Comparison of ENCODE assay signal across 8 cellular contexts in the genomic region with DNA sequence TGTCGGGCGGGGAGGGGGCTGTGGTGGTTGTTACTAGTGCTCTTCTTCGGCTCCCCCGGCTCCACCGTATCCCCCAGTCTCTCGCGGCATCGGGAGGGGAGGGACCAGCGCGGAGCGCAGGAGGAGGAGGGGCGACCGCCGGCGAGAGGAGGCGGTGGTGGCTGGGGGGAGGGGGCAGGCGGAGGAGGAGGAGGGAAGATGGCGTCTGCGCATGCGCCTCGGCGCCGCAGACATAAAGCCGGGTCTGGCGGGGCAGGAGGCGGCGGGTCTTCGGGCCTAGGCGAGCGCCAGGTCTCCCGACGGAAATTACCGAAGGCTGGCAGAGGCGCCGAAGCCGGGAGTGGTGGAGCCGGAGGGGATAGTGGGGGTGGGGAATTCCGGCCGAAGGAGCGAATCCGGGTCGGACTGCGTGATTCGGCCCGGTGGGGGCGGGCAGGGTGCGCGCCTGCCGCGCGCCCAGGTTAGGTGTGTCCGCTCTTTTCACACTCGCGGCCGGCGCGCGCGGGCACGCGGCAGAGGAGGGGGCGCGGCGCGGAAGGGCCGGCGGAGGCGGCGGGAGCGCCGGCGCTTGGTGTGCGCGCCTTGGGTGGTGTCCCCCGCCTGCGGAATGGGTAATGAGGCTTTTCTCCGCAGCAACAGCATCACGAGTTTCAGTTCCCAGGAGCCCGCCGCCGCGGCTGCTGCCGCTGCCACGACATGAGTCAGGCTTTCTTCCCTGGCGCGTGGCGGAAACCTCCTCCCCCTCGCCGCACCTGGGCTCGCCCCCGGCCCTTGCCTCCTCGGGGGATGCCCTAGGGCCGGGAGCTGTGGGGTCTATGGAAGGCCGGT. TPM values are rescaled to one million over a fixed set of nuclear protein-coding genes. Genes with fewer than 3 reads are reported as not detected.
DNase-seq lines count a peak whose midpoint lies in the region; ATAC-seq, FAIRE-seq and TF ChIP-seq lines count a peak whose summit lies in the region.

No MANE protein-coding gene starts in this region.

- intact Hi-C loops in naive thymus-derived CD4-positive, alpha-beta T cell (cut with micrococcal nuclease) = loop anchor here (1.0 to 10.0 kb wide), 28 partner anchors 37 to 1975 kb away; partner anchors contain the start of genes GPALPP1 (in 2 of the 2), NUFIP1 (in 2 of the 2), TPT1 (in 2 of the 2) and COG3 (in 1 of the 2)

- peaks cover 0 to 56% (median 0%) of the 10 kb centered on the region in 5 donors for H3K27me3 Mint-ChIP-seq in naive thymus-derived CD4-positive, alpha-beta T cell
- H3K27me3 Mint-ChIP-seq in stimulated activated memory B cell treated with anti-CD40 and anti-IgM and Interleukin-4, amounts not matched to agents 10 μg/mL and 1 μg/mL and 100 μg/mL, for 72 hours = no peaks in the 10 kb centered on the region

- no peaks in the 10 kb centered on the region for H3K9me3 ChIP-seq in Karpas-422 (ENCODE audit: low read length)
- H3K9me3 ChIP-seq in fibroblast of lung (ENCODE audit: control insufficient read depth, insufficient read depth, low read depth, low read length) = no peaks in the 10 kb centered on the region
- no peaks in the 10 kb centered on the region for H3K9me3 ChIP-seq in naive thymus-derived CD4-positive, alpha-beta T cell (ENCODE audit: control insufficient read depth in 2 of 3, low read length in 3 of 3)

- H3K4me1 Mint-ChIP-seq in naive thymus-derived CD4-positive, alpha-beta T cell = peaks cover 31 to 40% (median 38%) of the 10 kb centered on the region in 7 donors
- peaks cover 44% of the 10 kb centered on the region for H3K4me1 Mint-ChIP-seq in stimulated activated memory B cell treated with anti-CD40 and anti-IgM and Interleukin-4, amounts not matched to agents 10 μg/mL and 1 μg/mL and 100 μg/mL, for 72 hours

- CTCF ChIA-PET in naive thymus-derived CD4-positive, alpha-beta T cell (lab: Charles Lee) = no interaction called here

- POLR2A ChIA-PET in naive thymus-derived CD4-positive, alpha-beta T cell (lab: Charles Lee) = interaction anchor here (0.6 to 1.1 kb wide), 2 partner anchors 19 to 342 kb away, joined by 3 to 4 read pairs; no protein-coding TSS in a partner anchor

- H3K27me3 ChIP-seq in Karpas-422 (ENCODE audit: low read length) = no peaks in the 10 kb centered on the region; the same call in 1 of the 2 replicates
- no peaks in the 10 kb centered on the region for H3K27me3 ChIP-seq in fibroblast of lung (ENCODE audit: control insufficient read depth, insufficient read depth, low read length)
- no peaks in the 10 kb centered on the region for H3K27me3 ChIP-seq in naive thymus-derived CD4-positive, alpha-beta T cell (ENCODE audit: control insufficient read depth in 2 of 2, insufficient read depth in 2 of 2, low read length in 2 of 2)

- DNase-seq in DMS79 treated with DMSO at 0.1 percent for 48 hours (lab: John Stamatoyannopoulos, UW) = peak; percentile 85
- peak; percentile 96 for DNase-seq in Karpas-422
- peak; percentile 83 for DNase-seq in RCC 7860 (ENCODE audit: low spot score)
- peak; percentile 91 to 93 for DNase-seq in activated T-helper 1 cell treated with anti-CD3 and anti-CD28 coated beads, Interleukin-2, amount 50 U/mL, for 16 hours (ENCODE audit: low read depth in 1 of 2, low spot score in 1 of 2)
- peak; percentile 93 to 97 for DNase-seq in fibroblast of lung (ENCODE audit: low read depth in 2 of 2)
- DNase-seq in naive thymus-derived CD4-positive, alpha-beta T cell = peak; percentile 91 to 95 (median 94)

- H3K36me3 ChIP-seq in Karpas-422 (ENCODE audit: insufficient read depth, low read length) (no peaks in the 10 kb centered on the region), fibroblast of lung (ENCODE audit: control insufficient read depth, insufficient read depth, low read length) (peaks cover 10% of the 10 kb centered on the region)
- peaks cover 0 to 12% (median 0%) of the 10 kb centered on the region in 3 experiments for H3K36me3 ChIP-seq in naive thymus-derived CD4-positive, alpha-beta T cell (ENCODE audit: control insufficient read depth in 2 of 3, insufficient read depth in 3 of 3, low read length in 3 of 3)

- H2AFZ ChIP-seq in Karpas-422 (ENCODE audit: low read length) = peak overlapping the region; percentile 99
- peak overlapping the region; percentile 62 for H2AFZ ChIP-seq in fibroblast of lung (ENCODE audit: low read length)

- peak overlapping the region; percentile 87 for H3K4me3 ChIP-seq in Karpas-422 (ENCODE audit: low read length)
- peak overlapping the region; percentile 66 to 88 (median 80) for H3K4me3 ChIP-seq in fibroblast of lung (replicated peaks in 1 of 4; ENCODE audit: control extremely low read depth in 1 of 4, insufficient read depth in 1 of 4, low read depth in 3 of 4, low read length in 4 of 4)
- H3K4me3 ChIP-seq in naive thymus-derived CD4-positive, alpha-beta T cell (ENCODE audit: low read length) = peak overlapping the region; percentile 66

- H3K9me2 ChIP-seq in Karpas-422 (replicated peaks; ENCODE audit: insufficient read depth, low read length) = no peaks in the 10 kb centered on the region

- H3K27ac ChIP-seq in Karpas-422 (ENCODE audit: low read length) = 0 out of 2 replicates have a peak overlapping the region, but pooled peaks have one; percentile 19
- peak overlapping the region; percentile 84 for H3K27ac ChIP-seq in fibroblast of lung (ENCODE audit: insufficient read depth, low read length)
- peak overlapping the region; percentile 84 for H3K27ac ChIP-seq in naive thymus-derived CD4-positive, alpha-beta T cell (ENCODE audit: low read depth, low read length)

- H3K79me2 ChIP-seq in Karpas-422 (ENCODE audit: low read length) (no peaks in the 10 kb centered on the region), fibroblast of lung (ENCODE audit: control insufficient read depth, insufficient read depth, low read length) (peaks cover 41% of the 10 kb centered on the region)

- FAIRE-seq in RCC 7860 (lab: Jason Lieb, UNC) = no peak

- peak overlapping the region; percentile 74 to 95 (median 93) for H3K27ac Mint-ChIP-seq in naive thymus-derived CD4-positive, alpha-beta T cell
- peak overlapping the region; percentile 97 for H3K27ac Mint-ChIP-seq in stimulated activated memory B cell treated with anti-CD40 and anti-IgM and Interleukin-4, amounts not matched to agents 10 μg/mL and 1 μg/mL and 100 μg/mL, for 72 hours

- H3K36me3 Mint-ChIP-seq in naive thymus-derived CD4-positive, alpha-beta T cell = peaks cover 0 to 19% (median 7%) of the 10 kb centered on the region in 5 donors
- peaks cover 18% of the 10 kb centered on the region for H3K36me3 Mint-ChIP-seq in stimulated activated memory B cell treated with anti-CD40 and anti-IgM and Interleukin-4, amounts not matched to agents 10 μg/mL and 1 μg/mL and 100 μg/mL, for 72 hours

- H3K4me2 ChIP-seq in Karpas-422 (ENCODE audit: low read depth, low read length, poor library complexity, severe bottlenecking) (peak overlapping the region; percentile 96), fibroblast of lung (ENCODE audit: extremely low read depth, insufficient read depth, low read length) (peak overlapping the region; percentile 76)

- peak overlapping the region; percentile 79 for H3K9ac ChIP-seq in Karpas-422 (ENCODE audit: low read length)
- H3K9ac ChIP-seq in fibroblast of lung (ENCODE audit: insufficient read depth, low read length) = peak overlapping the region; percentile 91

- ATAC-seq in GM21825 (IDR thresholded peaks at IDR 0.05; ENCODE audit: unreplicated experiment) = peak; percentile 57
- ATAC-seq in naive thymus-derived CD4-positive, alpha-beta T cell = peak; percentile 85
- ATAC-seq in stimulated activated memory B cell treated with anti-CD40 and anti-IgM and Interleukin-4, amounts not matched to agents 10 μg/mL and 1 μg/mL and 100 μg/mL, for 72 hours = peak; percentile 89

- H3K4me1 ChIP-seq in Karpas-422 (ENCODE audit: low read length) (peaks cover 24% of the 10 kb centered on the region), fibroblast of lung (ENCODE audit: control insufficient read depth, extremely low read depth, insufficient read depth, low read length) (peaks cover 12% of the 10 kb centered on the region)
- H3K4me1 ChIP-seq in naive thymus-derived CD4-positive, alpha-beta T cell (ENCODE audit: control insufficient read depth in 2 of 2, insufficient read depth in 2 of 2, low read length in 2 of 2) = peaks cover 16 to 27% of the 10 kb centered on the region in 2 donors

- peaks cover 6% of the 10 kb centered on the region; the same call in 1 of the 2 replicates for H4K20me1 ChIP-seq in Karpas-422 (ENCODE audit: insufficient read depth, low read depth, low read length)
- no peaks in the 10 kb centered on the region for H4K20me1 ChIP-seq in fibroblast of lung (ENCODE audit: control insufficient read depth, extremely low read depth, insufficient read depth, low read length)

- peak overlapping the region; percentile 78 to 99 (median 93) for H3K4me3 Mint-ChIP-seq in naive thymus-derived CD4-positive, alpha-beta T cell
- H3K4me3 Mint-ChIP-seq in stimulated activated memory B cell treated with anti-CD40 and anti-IgM and Interleukin-4, amounts not matched to agents 10 μg/mL and 1 μg/mL and 100 μg/mL, for 72 hours = peak overlapping the region; percentile 94

- peaks cover 0 to 3% (median 0%) of the 10 kb centered on the region in 11 donors for H3K9me3 Mint-ChIP-seq in naive thymus-derived CD4-positive, alpha-beta T cell
- H3K9me3 Mint-ChIP-seq in stimulated activated memory B cell treated with anti-CD40 and anti-IgM and Interleukin-4, amounts not matched to agents 10 μg/mL and 1 μg/mL and 100 μg/mL, for 72 hours = no peaks in the 10 kb centered on the region

- no peak for TF ChIP-seq CTCF in fibroblast of lung (conservative IDR thresholded peaks at IDR 0.05 in 1 of 2, IDR thresholded peaks at IDR 0.05 in 1 of 2; ENCODE audit: low read depth in 1 of 2, low read length in 2 of 2)

RNA-seq across cellular contexts. Expression of gene TSC22D1, which starts 1.3 kb away (rescaled TPM):
- 8.5 and 20.1 TPM in 2 replicates for total RNA-seq in Karpas-422 (2014; rRNA removed; shearing (Covaris generic); ENCODE audit: low replicate concordance)
- total RNA-seq in fibroblast of lung = 57.8 and 97.6 TPM in 2 replicates
- 80.4 and 95.3 TPM in 2 replicates for polyA plus RNA-seq in fibroblast of lung
- polyA plus RNA-seq in fibroblast of lung (2012) = 49.7 and 62.2 TPM in 2 replicates
- polyA minus RNA-seq in fibroblast of lung (ENCODE audit: low replicate concordance) = 82.7 and 98.4 TPM in 2 replicates
- total RNA-seq in naive thymus-derived CD4-positive, alpha-beta T cell = 10 to 100 TPM; 13.7 to 38.7 (median 35.6) TPM
- 1 to 10 TPM; 5.7 to 6.8 TPM for polyA plus RNA-seq in naive thymus-derived CD4-positive, alpha-beta T cell

Comparison
In these comparisons a context has a peak if more than half of its experiments do, and no peak if none do; other contexts are left out.
1. Peak in every context shown above with its lines: DNase-seq, ATAC-seq, H3K4me3 ChIP-seq and H3K27ac ChIP-seq.
2. H3K27ac ChIP-seq: peak in every context shown above with its lines; median percentile 84 in fibroblast of lung; 84 in naive thymus-derived CD4-positive, alpha-beta T cell; 19 in Karpas-422.